Comparison of ENCODE assay signal across 8 cellular contexts in genomic region chr3:194769020-194769643, GRCh38.
DNase-seq lines count a peak whose midpoint lies in the region; ATAC-seq and TF ChIP-seq lines count a peak whose summit lies in the region.

No MANE protein-coding gene starts in this region.

- H3K27ac Mint-ChIP-seq in activated T-helper 17 cell treated with anti-CD3 and anti-CD28 coated beads, Interleukin-2, amount 50 U/mL, for 72 hours, result peak overlapping the region; percentile 64
- H3K27ac Mint-ChIP-seq in nephron, result peak overlapping the region; percentile 19 to 70 (median 25)

- no peaks in the 10 kb centered on the region for H3K36me3 Mint-ChIP-seq in activated T-helper 17 cell treated with anti-CD3 and anti-CD28 coated beads, Interleukin-2, amount 50 U/mL, for 72 hours (ENCODE audit: low read depth)
- H3K36me3 Mint-ChIP-seq in nephron (ENCODE audit: low read depth), result no peaks in the 10 kb centered on the region

- H3K4me3 ChIP-seq in Jurkat, Clone E6-1 (ENCODE audit: low read length), result peak overlapping the region; percentile 48
- peak overlapping the region; percentile 45 for H3K4me3 ChIP-seq in fibroblast of the aortic adventitia (ENCODE audit: low read depth, low read length)

- TF ChIP-seq CTCF in fibroblast of the aortic adventitia (IDR thresholded peaks at IDR 0.05; ENCODE audit: insufficient read depth, low read length) (no peak), nephron (IDR thresholded peaks at IDR 0.05; ENCODE audit: unreplicated experiment in 3 of 3) (no peak)

- peaks cover 9% of the 10 kb centered on the region for H3K4me1 Mint-ChIP-seq in activated T-helper 17 cell treated with anti-CD3 and anti-CD28 coated beads, Interleukin-2, amount 50 U/mL, for 72 hours
- peaks cover 44% of the 10 kb centered on the region for H3K4me1 Mint-ChIP-seq in nephron

- peak; percentile 98 for DNase-seq in DMS53 (lab: John Stamatoyannopoulos, UW)
- DNase-seq in Jurkat, Clone E6-1 (ENCODE audit: low read depth, low spot score), result peak; percentile 97
- peak; percentile 97 for DNase-seq in RKO (ENCODE audit: low spot score)
- DNase-seq in fibroblast of the aortic adventitia (ENCODE audit: low read depth), result peak; percentile 90
- peak; percentile 87 for DNase-seq in stimulated activated naive CD8-positive, alpha-beta T cell treated with anti-CD3 and anti-CD28 coated beads, Interleukin-15, Interleukin-2, amounts not matched to agents 100 U/mL and 50 U/mL, for 24 hours

- peaks cover 11% of the 10 kb centered on the region for H3K27me3 Mint-ChIP-seq in activated T-helper 17 cell treated with anti-CD3 and anti-CD28 coated beads, Interleukin-2, amount 50 U/mL, for 72 hours
- H3K27me3 Mint-ChIP-seq in nephron (ENCODE audit: low read depth), result peaks cover 10% of the 10 kb centered on the region

- peak overlapping the region; percentile 88 for H3K4me3 Mint-ChIP-seq in activated T-helper 17 cell treated with anti-CD3 and anti-CD28 coated beads, Interleukin-2, amount 50 U/mL, for 72 hours
- H3K4me3 Mint-ChIP-seq in nephron, result peak overlapping the region; percentile 69 to 75 (median 73)

- ATAC-seq in GM21717 (IDR thresholded peaks at IDR 0.05; ENCODE audit: unreplicated experiment), result peak; percentile 95
- peak; percentile 99 for ATAC-seq in activated T-helper 17 cell treated with anti-CD3 and anti-CD28 coated beads, Interleukin-2, amount 50 U/mL, for 72 hours (replicated peaks)
- peak; percentile 99 for ATAC-seq in stimulated activated naive CD8-positive, alpha-beta T cell treated with anti-CD3 and anti-CD28 coated beads, Interleukin-15, Interleukin-2, amounts not matched to agents 100 U/mL and 50 U/mL, for 24 hours

- H3K9me3 Mint-ChIP-seq in activated T-helper 17 cell treated with anti-CD3 and anti-CD28 coated beads, Interleukin-2, amount 50 U/mL, for 72 hours, result no peaks in the 10 kb centered on the region
- H3K9me3 Mint-ChIP-seq in nephron, result no peaks in the 10 kb centered on the region

Comparison
In these comparisons a context has a peak if more than half of its experiments do, and no peak if none do; other contexts are left out.
1. Peak in every context shown above with its lines: DNase-seq, ATAC-seq and H3K4me3 ChIP-seq.